20 cellular contexts compared by ENCODE assay signal in genomic region chr21:36820176-36821031, GRCh38.
DNase-seq lines count a peak whose midpoint lies in the region; ATAC-seq lines count a peak whose summit lies in the region.
"Had no signal": no experiment of that assay in that cellular context is flagged by ENCODE, and none has a peak within 500 bp of the region (broad histone marks: within the 10 kb centered on the region; RNA-seq: fewer than 3 reads in every experiment).

No MANE protein-coding gene starts in this region.

- no peak for ATAC-seq in GM19397 (IDR thresholded peaks at IDR 0.05; ENCODE audit: unreplicated experiment)
- ATAC-seq in GM18870 (IDR thresholded peaks at IDR 0.05; ENCODE audit: unreplicated experiment) = no peak
- ATAC-seq: GM12878 had no signal

- no peaks in the 10 kb centered on the region for H3K27me3 ChIP-seq in NT2/D1 (ENCODE audit: insufficient read depth, insufficient read length)
- H3K27me3 ChIP-seq: upper lobe of left lung had no signal

- H3K36me3 ChIP-seq in NT2/D1 (ENCODE audit: insufficient read depth, insufficient read length, low read length) = peaks cover 4% of the 10 kb centered on the region

- peak overlapping the region; percentile 53 for H3K9ac ChIP-seq in NT2/D1 (ENCODE audit: insufficient read length, low read depth)

- DNase-seq in CD1c-positive myeloid dendritic cell (ENCODE audit: extremely low spot score) (peak; percentile 20), ELF-1 (ENCODE audit: low read depth, low spot score) (peak; percentile 75), NT2/D1 (ENCODE audit: low read depth, low spot score) (peak; percentile 13), iPS-NIHi11 (ENCODE audit: low spot score) (peak; percentile 79), putamen (ENCODE audit: low spot score) (no peak)
- DNase-seq: activated B cell treated with CpG ODN at 0.5 μM for 24 hours; activated naive CD8-positive, alpha-beta T cell treated with anti-CD3 and anti-CD28 coated beads, Interleukin-2, amount 10 ng/mL, durations not matched to agents 7 days and 5 days; activated T-cell treated with anti-CD3 and anti-CD28 coated beads, Interleukin-2, amount 50 U/mL, for 48 hours; GDM1; mesenchymal stem cell; natural killer cell; NCI-H2081; NCI-H774; posterior cingulate gyrus; small intestine; stimulated activated CD4-positive, alpha-beta T cell treated with anti-CD3 and anti-CD28 coated beads, Interleukin-4, amount 100 ng/mL, for 24 hours had no signal

- no peaks in the 10 kb centered on the region for H3K9me3 ChIP-seq in NT2/D1 (ENCODE audit: insufficient read depth, low read length)
- H3K9me3 ChIP-seq: upper lobe of left lung had no signal

- H3K4me1 ChIP-seq in NT2/D1 (ENCODE audit: insufficient read depth, insufficient read length) = peaks cover 8% of the 10 kb centered on the region
- H3K4me1 ChIP-seq: upper lobe of left lung had no signal

- H3K4me3 ChIP-seq in NT2/D1 (ENCODE audit: insufficient read length, low read depth) = no peak overlapping the region
- H3K4me3 ChIP-seq: GM12878, upper lobe of left lung had no signal
